Comparison of ENCODE assay signal across 1 cellular context in genomic region chr20:5670137-5670536, GRCh38.
TF ChIP-seq lines count a peak whose summit lies in the region.

No MANE protein-coding gene starts in this region.

TF ChIP-seq in K562, 482 proteins besides CTCF, POLR2A, EP300 and RAD21 (continued from another document):
- TF ChIP-seq ZBTB40 (IDR thresholded peaks at IDR 0.05) (no peak), ZBTB40 (CRISPR knock-in tag; IDR thresholded peaks at IDR 0.05) (no peak), MEF2A (IDR thresholded peaks at IDR 0.05; ENCODE audit: control insufficient read depth, low read depth, low read length) (no peak), CEBPG (CRISPR knock-in tag; IDR thresholded peaks at IDR 0.05) (0 out of 2 replicates have a peak, but pooled peaks have one; percentile 17), CEBPG (tag; conservative IDR thresholded peaks at IDR 0.05 in 1 of 2, IDR thresholded peaks at IDR 0.05 in 1 of 2) (no peak), TGIF2 (CRISPR knock-in tag; IDR thresholded peaks at IDR 0.05) (no peak), ZNF444 (CRISPR knock-in tag; IDR thresholded peaks at IDR 0.05) (no peak), ZNF277 (CRISPR knock-in tag; IDR thresholded peaks at IDR 0.05; ENCODE audit: borderline replicate concordance) (no peak), THRAP3 (IDR thresholded peaks at IDR 0.05; ENCODE audit: borderline replicate concordance) (no peak), MNT (conservative IDR thresholded peaks at IDR 0.05) (no peak), FOXM1 (IDR thresholded peaks at IDR 0.05; ENCODE audit: low read depth) (no peak), FOXM1 (CRISPR knock-in tag; IDR thresholded peaks at IDR 0.05; ENCODE audit: low read depth) (no peak), C11orf30 (IDR thresholded peaks at IDR 0.05; ENCODE audit: low read depth) (peak; percentile 49; the same call in 1 of the 2 replicates), KDM4B (IDR thresholded peaks at IDR 0.05; ENCODE audit: borderline replicate concordance in 2 of 2, low read depth in 1 of 2) (no peak), KLF6 (CRISPR knock-in tag; IDR thresholded peaks at IDR 0.05; ENCODE audit: borderline replicate concordance) (no peak)
- TF ChIP-seq, protein P1, sequence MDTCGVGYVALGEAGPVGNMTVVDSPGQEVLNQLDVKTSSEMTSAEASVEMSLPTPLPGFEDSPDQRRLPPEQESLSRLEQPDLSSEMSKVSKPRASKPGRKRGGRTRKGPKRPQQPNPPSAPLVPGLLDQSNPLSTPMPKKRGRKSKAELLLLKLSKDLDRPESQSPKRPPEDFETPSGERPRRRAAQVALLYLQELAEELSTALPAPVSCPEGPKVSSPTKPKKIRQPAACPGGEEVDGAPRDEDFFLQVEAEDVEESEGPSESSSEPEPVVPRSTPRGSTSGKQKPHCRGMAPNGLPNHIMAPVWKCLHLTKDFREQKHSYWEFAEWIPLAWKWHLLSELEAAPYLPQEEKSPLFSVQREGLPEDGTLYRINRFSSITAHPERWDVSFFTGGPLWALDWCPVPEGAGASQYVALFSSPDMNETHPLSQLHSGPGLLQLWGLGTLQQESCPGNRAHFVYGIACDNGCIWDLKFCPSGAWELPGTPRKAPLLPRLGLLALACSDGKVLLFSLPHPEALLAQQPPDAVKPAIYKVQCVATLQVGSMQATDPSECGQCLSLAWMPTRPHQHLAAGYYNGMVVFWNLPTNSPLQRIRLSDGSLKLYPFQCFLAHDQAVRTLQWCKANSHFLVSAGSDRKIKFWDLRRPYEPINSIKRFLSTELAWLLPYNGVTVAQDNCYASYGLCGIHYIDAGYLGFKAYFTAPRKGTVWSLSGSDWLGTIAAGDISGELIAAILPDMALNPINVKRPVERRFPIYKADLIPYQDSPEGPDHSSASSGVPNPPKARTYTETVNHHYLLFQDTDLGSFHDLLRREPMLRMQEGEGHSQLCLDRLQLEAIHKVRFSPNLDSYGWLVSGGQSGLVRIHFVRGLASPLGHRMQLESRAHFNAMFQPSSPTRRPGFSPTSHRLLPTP (IDR thresholded peaks at IDR 0.05; ENCODE audit: borderline replicate concordance, extremely low read depth, insufficient read length): no peak
- TF ChIP-seq, protein P2, sequence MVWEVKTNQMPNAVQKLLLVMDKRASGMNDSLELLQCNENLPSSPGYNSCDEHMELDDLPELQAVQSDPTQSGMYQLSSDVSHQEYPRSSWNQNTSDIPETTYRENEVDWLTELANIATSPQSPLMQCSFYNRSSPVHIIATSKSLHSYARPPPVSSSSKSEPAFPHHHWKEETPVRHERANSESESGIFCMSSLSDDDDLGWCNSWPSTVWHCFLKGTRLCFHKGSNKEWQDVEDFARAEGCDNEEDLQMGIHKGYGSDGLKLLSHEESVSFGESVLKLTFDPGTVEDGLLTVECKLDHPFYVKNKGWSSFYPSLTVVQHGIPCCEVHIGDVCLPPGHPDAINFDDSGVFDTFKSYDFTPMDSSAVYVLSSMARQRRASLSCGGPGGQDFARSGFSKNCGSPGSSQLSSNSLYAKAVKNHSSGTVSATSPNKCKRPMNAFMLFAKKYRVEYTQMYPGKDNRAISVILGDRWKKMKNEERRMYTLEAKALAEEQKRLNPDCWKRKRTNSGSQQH (CRISPR knock-in tag; IDR thresholded peaks at IDR 0.05): no peak
TF ChIP-seq in K562: peak in this region for 3.
